8 cellular contexts compared by ENCODE assay signal in the genomic region with DNA sequence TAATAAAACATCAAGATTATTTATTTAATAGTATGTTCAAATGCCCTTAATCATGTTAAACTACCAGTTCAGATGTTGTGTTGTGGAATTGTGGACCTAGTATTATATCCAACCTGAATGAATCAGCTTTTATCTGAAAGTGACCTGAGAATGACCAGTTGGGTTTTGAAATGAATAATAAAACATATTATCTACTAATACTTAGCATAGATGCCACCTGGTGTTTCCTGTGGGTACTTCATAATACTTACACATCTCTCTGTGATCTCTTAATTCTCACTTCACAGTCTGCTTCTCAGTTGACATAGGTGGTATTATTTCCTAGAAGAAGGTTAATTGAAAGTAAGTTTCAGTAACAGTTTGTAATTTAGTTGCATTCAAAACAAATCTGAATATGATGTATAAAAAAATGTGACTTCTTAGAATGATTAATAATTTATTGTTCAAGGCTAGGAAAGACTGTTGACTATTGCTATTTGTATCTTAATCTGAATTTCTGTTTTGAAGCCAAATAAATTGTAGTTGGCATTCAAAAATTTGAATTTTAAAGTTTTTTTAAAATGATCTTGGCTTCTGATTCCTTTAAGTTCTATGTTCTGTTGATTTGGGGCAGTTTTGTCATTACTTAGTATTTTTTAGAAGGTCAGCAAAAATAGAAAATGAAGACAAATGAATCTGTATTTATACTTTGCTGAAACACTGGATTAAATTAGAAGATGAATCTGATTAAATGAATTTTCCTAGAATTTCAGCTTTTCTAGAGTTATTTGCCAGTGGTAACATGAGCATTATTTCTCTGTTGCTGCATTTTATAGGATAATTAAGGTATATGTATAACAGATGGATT. TPM values are rescaled to one million over a fixed set of nuclear protein-coding genes. Genes with fewer than 3 reads are reported as not detected.
DNase-seq lines count a peak whose midpoint lies in the region; TF ChIP-seq lines count a peak whose summit lies in the region.

No MANE protein-coding gene starts in this region.

- H3K36me3 ChIP-seq in kidney epithelial cell (ENCODE audit: control insufficient read depth, insufficient read depth, low read length): no peaks in the 10 kb centered on the region
- peaks cover 29 to 64% (median 38%) of the 10 kb centered on the region in 3 donors for H3K36me3 ChIP-seq in tibial artery

- H3K27ac Mint-ChIP-seq in HFFc6: 0 out of 2 replicates have a peak overlapping the region, but pooled peaks have one; percentile 31

- H3K4me1 ChIP-seq in tibial artery: no peaks in the 10 kb centered on the region

- no peaks in the 10 kb centered on the region for H3K9me3 Mint-ChIP-seq in HFFc6

- H3K4me3 ChIP-seq in kidney epithelial cell (ENCODE audit: low read depth, low read length): no peak overlapping the region
- H3K4me3 ChIP-seq in tibial artery: no peak overlapping the region

- H3K4me1 Mint-ChIP-seq in HFFc6 (ENCODE audit: low read depth): no peaks in the 10 kb centered on the region

- peak; percentile 40 to 49 for DNase-seq in AML-193 (lab: John Stamatoyannopoulos, UW)
- peak; percentile 62 for DNase-seq in HFFc6
- peak; percentile 4 for DNase-seq in NCI-H1092 treated with DMSO at 0.1 percent for 48 hours (lab: John Stamatoyannopoulos, UW)
- DNase-seq in amniotic epithelial cell (ENCODE audit: low read depth): peak; percentile 73
- DNase-seq in kidney epithelial cell (ENCODE audit: low read depth): peak; percentile 21
- DNase-seq in tibial artery: no peak
- no peak for DNase-seq in activated naive CD4-positive, alpha-beta T cell (lab: John Stamatoyannopoulos, UW)

- peak; percentile 48; the same call in 2 of the 3 replicates for TF ChIP-seq CTCF in GM12872 (IDR thresholded peaks at IDR 0.05; ENCODE audit: insufficient read depth, low read depth, low read length)
- TF ChIP-seq CTCF in HFFc6 (IDR thresholded peaks at IDR 0.05): peak; percentile 83
- peak; percentile 52 for TF ChIP-seq CTCF in kidney epithelial cell (IDR thresholded peaks at IDR 0.05; ENCODE audit: insufficient read depth, low read length, poor library complexity, severe bottlenecking)
- peak; percentile 66 to 73 for TF ChIP-seq CTCF in tibial artery (IDR thresholded peaks at IDR 0.05)

- no peaks in the 10 kb centered on the region for H3K27me3 Mint-ChIP-seq in HFFc6 (ENCODE audit: insufficient read depth)

- peaks cover 6% of the 10 kb centered on the region; the same call in 1 of the 2 replicates for H3K36me3 Mint-ChIP-seq in HFFc6 (ENCODE audit: low read depth)

- no peak overlapping the region for H3K4me3 Mint-ChIP-seq in HFFc6

- no peak overlapping the region for H3K27ac ChIP-seq in tibial artery

- H3K27me3 ChIP-seq in kidney epithelial cell (ENCODE audit: control insufficient read depth, insufficient read depth, low read length) (no peaks in the 10 kb centered on the region), tibial artery (no peaks in the 10 kb centered on the region)

- intact Hi-C loops in tibial artery (cut with DNase I; ENCODE audit: low total_unique reads): loop anchor here (10.0 kb wide), 1 partner anchor 139 kb away; no protein-coding TSS in a partner anchor

- H3K9me3 ChIP-seq in tibial artery: no peaks in the 10 kb centered on the region

RNA-seq across cellular contexts. Expression of a gene that starts 48.2 kb away (rescaled TPM):
- total RNA-seq in HFFc6 (2021; fragmentation: NEBNext Ultra II Directional; extraction: Animal tissue kit (Norgen Biotek cat#: 25700)): 10 to 100 TPM; 39.9 to 54.0 (median 49.3) TPM
- 51.3 and 53.4 TPM in 2 replicates for total RNA-seq in kidney epithelial cell

RNA-seq across cellular contexts. Expression of a gene that starts 49.5 kb away (rescaled TPM):
- total RNA-seq in HFFc6 (2021; fragmentation: NEBNext Ultra II Directional; extraction: Animal tissue kit (Norgen Biotek cat#: 25700)): 10 to 100 TPM; 31.0 to 45.9 (median 33.1) TPM
- total RNA-seq in kidney epithelial cell: 20.2 and 23.4 TPM in 2 replicates

RNA-seq across cellular contexts. Expression of a gene that starts 58.3 kb away (rescaled TPM):
- total RNA-seq in HFFc6 (2021; fragmentation: NEBNext Ultra II Directional; extraction: Animal tissue kit (Norgen Biotek cat#: 25700)): 10 to 100 TPM; 33.4 to 43.3 (median 38.4) TPM
- 14.1 and 18.3 TPM in 2 replicates for total RNA-seq in kidney epithelial cell

Comparison
In these comparisons a context has a peak if more than half of its experiments do, and no peak if none do; other contexts are left out.
1. DNase-seq: peak in AML-193 (2 of 2), HFFc6 (single experiment), NCI-H1092 treated with DMSO at 0.1 percent for 48 hours (single experiment), amniotic epithelial cell (single experiment) and kidney epithelial cell (single experiment); none in tibial artery (0 of 2) and activated naive CD4-positive, alpha-beta T cell (0 of 4).
2. Peak in every context shown above with its lines, with median percentiles within 50 percentile points of each other: CTCF ChIP-seq.